10 cellular contexts compared by ENCODE assay signal in genomic region chr22:39411828-39412380, GRCh38. TPM values are rescaled to one million over a fixed set of nuclear protein-coding genes. Genes with fewer than 3 reads are reported as not detected.
DNase-seq lines count a peak whose midpoint lies in the region; ATAC-seq and TF ChIP-seq lines count a peak whose summit lies in the region.
"Not testable (repeated sequence)": the region's sequence is repeated elsewhere in the genome, so short reads cannot be mapped to it uniquely, and the experiment has no call there.
"Had no signal": no experiment of that assay in that cellular context is flagged by ENCODE, and none has a peak within 500 bp of the region (broad histone marks: within the 10 kb centered on the region; RNA-seq: fewer than 3 reads in every experiment).

No MANE protein-coding gene starts in this region.

- H3F3A ChIP-seq in OCI-LY1 (ENCODE audit: insufficient read depth, low read length) = not testable (repeated sequence)

- not testable (repeated sequence) for ATAC-seq in DND-41 (ENCODE audit: insufficient read depth, low read depth); activated naive CD4-positive, alpha-beta T cell treated with anti-CD3 and anti-CD28 coated beads, Interleukin-2, amount 50 U/mL, for 72 hours; stimulated activated effector memory CD8-positive, alpha-beta T cell treated with anti-CD3 and anti-CD28 coated beads, Interleukin-12 subunit alpha, Interleukin-12 subunit beta, amount 100 ng/mL, for 72 hours

- CTCF ChIA-PET in activated CD4-positive, alpha-beta memory T cell treated with anti-CD3 and anti-CD28 coated beads, Interleukin-2, amount 10 ng/mL, durations not matched to agents 7 days and 5 days (lab: Charles Lee) = interaction anchor here (0.6 to 1.7 kb wide), 4 partner anchors 9 to 106 kb away, joined by 3 to 13 read pairs (median 3); partner anchors contain the start of gene TAB1

- H3K4me1 ChIP-seq in BLaER1 (peaks cover 100% of the 10 kb centered on the region), DND-41 (ENCODE audit: insufficient read depth, low read length) (peaks cover 35% of the 10 kb centered on the region), OCI-LY1 (ENCODE audit: insufficient read depth, low read length, severe bottlenecking) (peaks cover 22% of the 10 kb centered on the region)

- H3K4me2 ChIP-seq in BLaER1 = peak overlapping the region; percentile 84
- H3K4me2 ChIP-seq in DND-41 (ENCODE audit: insufficient read depth, low read length) = peak overlapping the region; percentile 37
- peak overlapping the region; percentile 4; the same call in 1 of the 2 replicates for H3K4me2 ChIP-seq in OCI-LY1 (ENCODE audit: low read length)

- peaks cover 36% of the 10 kb centered on the region for H3K79me2 ChIP-seq in DND-41 (ENCODE audit: insufficient read depth, low read length)
- H3K79me2 ChIP-seq in OCI-LY1 (ENCODE audit: insufficient read depth, low read length) = not testable (repeated sequence)

- H2AFZ ChIP-seq in DND-41 (ENCODE audit: low read depth, low read length); OCI-LY1 (ENCODE audit: low read length): not testable (repeated sequence)

- H4K20me1 ChIP-seq in BLaER1; OCI-LY1 (ENCODE audit: insufficient read depth, low read length): not testable (repeated sequence)
- H4K20me1 ChIP-seq in DND-41 (ENCODE audit: insufficient read depth, low read length) = peaks cover 48% of the 10 kb centered on the region

- not testable (repeated sequence) for TF ChIP-seq CTCF in DND-41 (IDR thresholded peaks at IDR 0.05; ENCODE audit: borderline replicate concordance, extremely low read depth, low read length, poor library complexity, severe bottlenecking); OCI-LY1 (IDR thresholded peaks at IDR 0.05; ENCODE audit: low read length)

- H3K27ac Mint-ChIP-seq in activated CD4-positive, alpha-beta memory T cell treated with anti-CD3 and anti-CD28 coated beads, Interleukin-2, amount 10 ng/mL, durations not matched to agents 7 days and 5 days = peak overlapping the region; percentile 78
- peak overlapping the region; percentile 24 to 86 for H3K27ac Mint-ChIP-seq in activated naive CD4-positive, alpha-beta T cell treated with anti-CD3 and anti-CD28 coated beads, Interleukin-2, amount 50 U/mL, for 72 hours
- H3K27ac Mint-ChIP-seq in immature natural killer cell = peak overlapping the region; percentile 69 to 82 (median 76)
- H3K27ac Mint-ChIP-seq in stimulated activated effector memory CD8-positive, alpha-beta T cell treated with anti-CD3 and anti-CD28 coated beads, Interleukin-12 subunit alpha, Interleukin-12 subunit beta, amount 100 ng/mL, for 72 hours = peak overlapping the region; percentile 68

- H3K36me3 Mint-ChIP-seq in activated CD4-positive, alpha-beta memory T cell treated with anti-CD3 and anti-CD28 coated beads, Interleukin-2, amount 10 ng/mL, durations not matched to agents 7 days and 5 days (ENCODE audit: low read depth) = peaks cover 10% of the 10 kb centered on the region
- not testable (repeated sequence) for H3K36me3 Mint-ChIP-seq in activated naive CD4-positive, alpha-beta T cell treated with anti-CD3 and anti-CD28 coated beads, Interleukin-2, amount 50 U/mL, for 72 hours; immature natural killer cell; stimulated activated effector memory CD8-positive, alpha-beta T cell treated with anti-CD3 and anti-CD28 coated beads, Interleukin-12 subunit alpha, Interleukin-12 subunit beta, amount 100 ng/mL, for 72 hours

- not testable (repeated sequence) for H3K9me3 Mint-ChIP-seq in activated CD4-positive, alpha-beta memory T cell treated with anti-CD3 and anti-CD28 coated beads, Interleukin-2, amount 10 ng/mL, durations not matched to agents 7 days and 5 days; activated naive CD4-positive, alpha-beta T cell treated with anti-CD3 and anti-CD28 coated beads, Interleukin-2, amount 50 U/mL, for 72 hours; immature natural killer cell; stimulated activated effector memory CD8-positive, alpha-beta T cell treated with anti-CD3 and anti-CD28 coated beads, Interleukin-12 subunit alpha, Interleukin-12 subunit beta, amount 100 ng/mL, for 72 hours

- peaks cover 44% of the 10 kb centered on the region for H3K4me1 Mint-ChIP-seq in activated CD4-positive, alpha-beta memory T cell treated with anti-CD3 and anti-CD28 coated beads, Interleukin-2, amount 10 ng/mL, durations not matched to agents 7 days and 5 days
- H3K4me1 Mint-ChIP-seq in immature natural killer cell = peaks cover 36 to 38% of the 10 kb centered on the region in 2 donors
- peaks cover 37% of the 10 kb centered on the region for H3K4me1 Mint-ChIP-seq in stimulated activated effector memory CD8-positive, alpha-beta T cell treated with anti-CD3 and anti-CD28 coated beads, Interleukin-12 subunit alpha, Interleukin-12 subunit beta, amount 100 ng/mL, for 72 hours

- H3K36me3 ChIP-seq in BLaER1 (peaks cover 21% of the 10 kb centered on the region), DND-41 (ENCODE audit: insufficient read depth, low read length) (peaks cover 27% of the 10 kb centered on the region), OCI-LY1 (ENCODE audit: insufficient read depth, low read length) (peaks cover 16% of the 10 kb centered on the region; the same call in 1 of the 2 replicates)

- not testable (repeated sequence) for H3K4me3 Mint-ChIP-seq in activated CD4-positive, alpha-beta memory T cell treated with anti-CD3 and anti-CD28 coated beads, Interleukin-2, amount 10 ng/mL, durations not matched to agents 7 days and 5 days
- peak overlapping the region; percentile 44 to 78 (median 68) for H3K4me3 Mint-ChIP-seq in immature natural killer cell
- H3K4me3 Mint-ChIP-seq in stimulated activated effector memory CD8-positive, alpha-beta T cell treated with anti-CD3 and anti-CD28 coated beads, Interleukin-12 subunit alpha, Interleukin-12 subunit beta, amount 100 ng/mL, for 72 hours = peak overlapping the region; percentile 42

- not testable (repeated sequence) for H3K27me3 Mint-ChIP-seq in activated CD4-positive, alpha-beta memory T cell treated with anti-CD3 and anti-CD28 coated beads, Interleukin-2, amount 10 ng/mL, durations not matched to agents 7 days and 5 days; immature natural killer cell (ENCODE audit: low read depth in 3 of 3)

- H3K9ac ChIP-seq in BLaER1 = peak overlapping the region; percentile 69
- 0 out of 2 replicates have a peak overlapping the region, but pooled peaks have one; percentile 0 for H3K9ac ChIP-seq in DND-41 (ENCODE audit: low read depth, low read length)
- not testable (repeated sequence) for H3K9ac ChIP-seq in OCI-LY1 (ENCODE audit: low read length)

- peak overlapping the region; percentile 19; the same call in 1 of the 2 replicates for H3K4me3 ChIP-seq in BLaER1
- not testable (repeated sequence) for H3K4me3 ChIP-seq in DND-41 (ENCODE audit: low read depth in 1 of 2, low read length in 2 of 2); OCI-LY1 (ENCODE audit: low read depth, low read length, poor library complexity, severe bottlenecking)

- H3K9me3 ChIP-seq in BLaER1; DND-41 (ENCODE audit: insufficient read depth, low read length, severe bottlenecking); OCI-LY1 (ENCODE audit: low read length): not testable (repeated sequence)

- not testable (repeated sequence) for H3K9me2 ChIP-seq in OCI-LY1 (ENCODE audit: low read depth, low read length)

- POLR2A ChIA-PET in activated CD4-positive, alpha-beta memory T cell treated with anti-CD3 and anti-CD28 coated beads, Interleukin-2, amount 10 ng/mL, durations not matched to agents 7 days and 5 days (lab: Charles Lee) = interaction anchor here (0.6 to 2.4 kb wide), 7 partner anchors 9 to 633 kb away, joined by 3 to 21 read pairs (median 4); partner anchors contain the start of genes ATF4, RPL3 and TAB1

- not testable (repeated sequence) for DNase-seq in DND-41; activated CD4-positive, alpha-beta memory T cell treated with anti-CD3 and anti-CD28 coated beads, Interleukin-2, amount 10 ng/mL, durations not matched to agents 7 days and 5 days; activated naive CD4-positive, alpha-beta T cell treated with anti-CD3 and anti-CD28 coated beads, Interleukin-2, amount 50 U/mL, for 72 hours (ENCODE audit: low spot score in 2 of 2); immature natural killer cell; stimulated activated effector memory CD8-positive, alpha-beta T cell treated with anti-CD3 and anti-CD28 coated beads, Interleukin-12 subunit alpha, Interleukin-12 subunit beta, amount 100 ng/mL, for 72 hours (ENCODE audit: low spot score in 2 of 2)
- DNase-seq in NCI-H2029 (lab: John Stamatoyannopoulos, UW) = peak; percentile 56

- H3K27me3 ChIP-seq in BLaER1; DND-41 (ENCODE audit: insufficient read depth, low read length, poor library complexity); OCI-LY1 (ENCODE audit: insufficient read depth, low read length): not testable (repeated sequence)

- H3K27ac ChIP-seq in BLaER1 = peak overlapping the region; percentile 86
- peak overlapping the region; percentile 44 for H3K27ac ChIP-seq in DND-41 (ENCODE audit: low read length)
- H3K27ac ChIP-seq in OCI-LY1 (ENCODE audit: low read depth, low read length, poor library complexity, severe bottlenecking) = peak overlapping the region; percentile 18

RNA-seq across cellular contexts. Expression of gene TAB1, which starts 12.3 kb away (rescaled TPM):
- 10 to 100 TPM; 25.0 to 27.5 TPM for total RNA-seq in activated CD4-positive, alpha-beta memory T cell treated with anti-CD3 and anti-CD28 coated beads, Interleukin-2, amount 10 ng/mL, durations not matched to agents 7 days and 5 days
- 10 to 100 TPM; 14.0 to 22.0 TPM for total RNA-seq in activated naive CD4-positive, alpha-beta T cell treated with anti-CD3 and anti-CD28 coated beads, Interleukin-2, amount 50 U/mL, for 72 hours
- 1 to 10 TPM in 2 of 3 donors, under 1 TPM in 1; 0.89 to 3.5 (median 2.0) TPM for polyA plus RNA-seq in immature natural killer cell

RNA-seq across cellular contexts. Expression of gene MGAT3, which starts 44.9 kb away (rescaled TPM):
- under 1 TPM; 0.55 to 0.83 TPM for total RNA-seq in activated CD4-positive, alpha-beta memory T cell treated with anti-CD3 and anti-CD28 coated beads, Interleukin-2, amount 10 ng/mL, durations not matched to agents 7 days and 5 days
- total RNA-seq in activated naive CD4-positive, alpha-beta T cell treated with anti-CD3 and anti-CD28 coated beads, Interleukin-2, amount 50 U/mL, for 72 hours = 1 to 10 TPM; 1.9 to 2.8 TPM
- not detected for polyA plus RNA-seq in immature natural killer cell
- total RNA-seq: fibroblast of lung, LHCN-M2 had no signal

Comparison
In these comparisons a context has a peak if more than half of its experiments do, and no peak if none do; other contexts are left out.
1. H3K27ac ChIP-seq: peak in every context shown above with its lines; median percentile 86 in BLaER1; 44 in DND-41; 18 in OCI-LY1.
2. H3K4me2 ChIP-seq: peak in every context shown above with its lines; median percentile 84 in BLaER1; 37 in DND-41; 4 in OCI-LY1.